Comparison of ENCODE assay signal across 8 cellular contexts in genomic region chr16:48156790-48157209, GRCh38.
DNase-seq lines count a peak whose midpoint lies in the region; ATAC-seq lines count a peak whose summit lies in the region.

No MANE protein-coding gene starts in this region.

- no peak for ATAC-seq in HG03442 (IDR thresholded peaks at IDR 0.05; ENCODE audit: unreplicated experiment)

- DNase-seq in COLO668 (lab: John Stamatoyannopoulos, UW; ENCODE audit: unreplicated experiment): peak; percentile 78
- DNase-seq in HCEC 1CT: peak; percentile 67
- peak; percentile 42 for DNase-seq in NCI-H345 (lab: John Stamatoyannopoulos, UW)
- DNase-seq in activated CD4-positive, alpha-beta T cell treated with anti-CD3 and anti-CD28 coated beads for 24 hours (ENCODE audit: low read depth in 2 of 2): peak; percentile 88 to 89
- DNase-seq in central memory CD4-positive, alpha-beta T cell: peak; percentile 64
- peak; percentile 69 for DNase-seq in kidney glomerular epithelial cell (lab: John Stamatoyannopoulos, UW)
- peak; percentile 80 to 94 (median 85) for DNase-seq in stimulated activated CD4-positive, alpha-beta T cell treated with anti-CD3 and anti-CD28 coated beads, Interleukin-1b, Interleukin-23, amount 100 ng/mL, for 24 hours (ENCODE audit: low read depth in 4 of 4, low spot score in 1 of 4)
